Comparison of ENCODE assay signal across 8 cellular contexts in genomic region chr19:11293468-11294389, GRCh38. TPM values are rescaled to one million over a fixed set of nuclear protein-coding genes. Genes with fewer than 3 reads are reported as not detected.
A peak's percentile ranks its signal among the peaks of the same experiment; 100 is the strongest.
DNase-seq lines count a peak whose midpoint lies in the region; ATAC-seq, FAIRE-seq and TF ChIP-seq lines count a peak whose summit lies in the region.

No MANE protein-coding gene starts in this region.

- H3K36me3 Mint-ChIP-seq in CD4-positive, alpha-beta memory T cell = no peaks in the 10 kb centered on the region
- H3K36me3 Mint-ChIP-seq in activated B cell treated with CpG ODN at 0.5 μM for 24 hours (ENCODE audit: low read depth) = no peaks in the 10 kb centered on the region

- peak; percentile 53 for ATAC-seq in HG02642 (IDR thresholded peaks at IDR 0.05; ENCODE audit: poor library complexity, unreplicated experiment)
- ATAC-seq in activated B cell treated with CpG ODN at 0.5 μM for 24 hours (ENCODE audit: low read depth) = peak; percentile 100
- no peak for ATAC-seq in GM19452 (IDR thresholded peaks at IDR 0.05; ENCODE audit: unreplicated experiment)

- FAIRE-seq in keratinocyte (lab: Jason Lieb, UNC) = no peak

- peak overlapping the region; percentile 56 for H3K4me2 ChIP-seq in keratinocyte (ENCODE audit: control insufficient read depth, extremely low read depth, insufficient read depth, low read depth, low read length)

- POLR2A ChIA-PET in CD4-positive, alpha-beta memory T cell (lab: Charles Lee; ENCODE audit: partially characterized antibody) = interaction anchor here (1.0 kb wide), 1 partner anchor 189 kb away, joined by 5 read pairs; no protein-coding TSS in a partner anchor
- POLR2A ChIA-PET in activated B cell treated with CpG ODN at 0.5 μM for 24 hours (lab: Charles Lee) = interaction anchor here (0.5 to 1.0 kb wide), 6 partner anchors 28 to 297 kb away, joined by 3 to 5 read pairs (median 3); no protein-coding TSS in a partner anchor

- H3K27ac ChIP-seq in CD4-positive, alpha-beta memory T cell (ENCODE audit: low read depth, low read length) = no peak overlapping the region
- peak overlapping the region; percentile 62 for H3K27ac ChIP-seq in caudate nucleus (ENCODE audit: low read depth, low read length)
- no peak overlapping the region for H3K27ac ChIP-seq in keratinocyte (ENCODE audit: control insufficient read depth, insufficient read depth, low read length)

- H3K9me3 ChIP-seq in CD4-positive, alpha-beta memory T cell (ENCODE audit: control insufficient read depth in 1 of 2, low read length in 2 of 2) = no peaks in the 10 kb centered on the region
- H3K9me3 ChIP-seq in keratinocyte (ENCODE audit: control insufficient read depth, low read depth, low read length) = no peaks in the 10 kb centered on the region

- no peak overlapping the region for H3K4me3 ChIP-seq in CD4-positive, alpha-beta memory T cell (ENCODE audit: low read length in 2 of 2)
- peak overlapping the region in 2 of 3 experiments; percentile 10 to 57 for H3K4me3 ChIP-seq in keratinocyte (ENCODE audit: control insufficient read depth in 2 of 3, extremely low read depth in 1 of 3, insufficient read depth in 2 of 3, low read depth in 1 of 3, low read length in 3 of 3)

- H3K4me1 ChIP-seq in CD4-positive, alpha-beta memory T cell (ENCODE audit: insufficient read depth, low read length) = peaks cover 8% of the 10 kb centered on the region
- peaks cover 7% of the 10 kb centered on the region for H3K4me1 ChIP-seq in keratinocyte (ENCODE audit: control insufficient read depth, extremely low read depth, insufficient read depth, low read length)

- peak overlapping the region in 2 of 7 donors; percentile 41 to 46 for H3K27ac Mint-ChIP-seq in CD4-positive, alpha-beta memory T cell
- H3K27ac Mint-ChIP-seq in activated B cell treated with CpG ODN at 0.5 μM for 24 hours = no peak overlapping the region

- H3K79me2 ChIP-seq in keratinocyte (ENCODE audit: control insufficient read depth, insufficient read depth, low read length) = no peaks in the 10 kb centered on the region

- H3K36me3 ChIP-seq in CD4-positive, alpha-beta memory T cell (ENCODE audit: insufficient read depth, low read length) = no peaks in the 10 kb centered on the region
- no peaks in the 10 kb centered on the region for H3K36me3 ChIP-seq in keratinocyte (ENCODE audit: control insufficient read depth in 2 of 2, extremely low read depth in 1 of 2, insufficient read depth in 2 of 2, low read length in 2 of 2)

- peaks cover 4 to 8% (median 7%) of the 10 kb centered on the region in 4 donors for H3K4me1 Mint-ChIP-seq in CD4-positive, alpha-beta memory T cell
- H3K4me1 Mint-ChIP-seq in activated B cell treated with CpG ODN at 0.5 μM for 24 hours = peaks cover 6% of the 10 kb centered on the region

- H3K27me3 Mint-ChIP-seq in CD4-positive, alpha-beta memory T cell = peaks cover 12 to 16% of the 10 kb centered on the region in 2 donors
- peaks cover 5% of the 10 kb centered on the region for H3K27me3 Mint-ChIP-seq in activated B cell treated with CpG ODN at 0.5 μM for 24 hours

- TF ChIP-seq CTCF in activated B cell treated with CpG ODN at 0.5 μM for 24 hours (IDR thresholded peaks at IDR 0.05) = peak; percentile 80
- TF ChIP-seq CTCF in keratinocyte (optimal IDR thresholded peaks at IDR 0.05 in 1 of 3, IDR thresholded peaks at IDR 0.05 in 1 of 3, conservative IDR thresholded peaks at IDR 0.05 in 1 of 3; ENCODE audit: extremely low read depth in 1 of 3, insufficient read depth in 2 of 3, low read length in 3 of 3) = peak; percentile 82 to 99 (median 93)

- no peaks in the 10 kb centered on the region for H3K9me1 ChIP-seq in keratinocyte (ENCODE audit: control insufficient read depth, extremely low read depth, insufficient read depth, low read length)

- dilution Hi-C loops in keratinocyte (cut with MboI; ENCODE audit: extremely low pct_ligation_motif_present, low sequenced_read_pairs) = no loop called here

- peak; percentile 64 to 75 (median 71) for DNase-seq in CD4-positive, alpha-beta memory T cell
- DNase-seq in NCI-H226 (peak; percentile 90), activated B cell treated with CpG ODN at 0.5 μM for 24 hours (peak; percentile 84), caudate nucleus (lab: John Stamatoyannopoulos, UW) (peak; percentile 12 to 91 (median 78)), keratinocyte (ENCODE audit: low read depth, low spot score) (peak; percentile 60)
- DNase-seq in stimulated activated CD4-positive, alpha-beta T cell treated with anti-CD3 and anti-CD28 coated beads, Interleukin-12 subunit alpha, Interleukin-12 subunit beta, amount 100 ng/mL, for 4 hours = peak; percentile 81

- H3K27me3 ChIP-seq in CD4-positive, alpha-beta memory T cell (ENCODE audit: insufficient read depth, low read length) = no peaks in the 10 kb centered on the region
- no peaks in the 10 kb centered on the region for H3K27me3 ChIP-seq in keratinocyte (ENCODE audit: control insufficient read depth, extremely low read depth, insufficient read depth, low read length)

- peak overlapping the region; percentile 45 for H2AFZ ChIP-seq in keratinocyte (ENCODE audit: control insufficient read depth, low read length)

- H3K9ac ChIP-seq in keratinocyte (ENCODE audit: control insufficient read depth, extremely low read depth, insufficient read depth, low read length) = no peak overlapping the region

- peak overlapping the region in 3 of 8 donors; percentile 20 to 71 (median 48) for H3K4me3 Mint-ChIP-seq in CD4-positive, alpha-beta memory T cell
- no peak overlapping the region for H3K4me3 Mint-ChIP-seq in activated B cell treated with CpG ODN at 0.5 μM for 24 hours

- H4K20me1 ChIP-seq in keratinocyte (ENCODE audit: control insufficient read depth, extremely low read depth, insufficient read depth, low read length) = no peaks in the 10 kb centered on the region

- no peaks in the 10 kb centered on the region for H3K9me3 Mint-ChIP-seq in CD4-positive, alpha-beta memory T cell
- no peaks in the 10 kb centered on the region for H3K9me3 Mint-ChIP-seq in activated B cell treated with CpG ODN at 0.5 μM for 24 hours

- intact Hi-C loops in CD4-positive, alpha-beta memory T cell (cut with micrococcal nuclease) = loop anchor here (1.0 kb wide), 4 partner anchors 88 to 294 kb away; no protein-coding TSS in a partner anchor
- intact Hi-C loops in activated B cell treated with CpG ODN at 0.5 μM for 24 hours (cut with micrococcal nuclease) = loop anchor here (1.0 to 10.0 kb wide), 6 partner anchors 54 to 291 kb away; partner anchors contain the start of genes CCDC159 and TMEM205

- CTCF ChIA-PET in CD4-positive, alpha-beta memory T cell (lab: Charles Lee; ENCODE audit: partially characterized antibody) = interaction anchor here (0.6 to 9.0 kb wide), 16 partner anchors 10 to 295 kb away, joined by 3 to 56 read pairs (median 4); partner anchors contain the start of gene PRKCSH
- CTCF ChIA-PET in activated B cell treated with CpG ODN at 0.5 μM for 24 hours (lab: Charles Lee) = interaction anchor here (0.6 to 1.5 kb wide), 8 partner anchors 12 to 189 kb away, joined by 3 to 13 read pairs (median 4); no protein-coding TSS in a partner anchor

RNA-seq across cellular contexts. Expression of gene TSPAN16, which starts 2.2 kb away (rescaled TPM):
- not detected for total RNA-seq in CD4-positive, alpha-beta memory T cell
- polyA plus RNA-seq in CD4-positive, alpha-beta memory T cell = not detected
- total RNA-seq in activated B cell treated with CpG ODN at 0.5 μM for 24 hours = not detected in 2 replicates
- polyA plus RNA-seq in keratinocyte = not detected in 3 replicates
- polyA plus RNA-seq in keratinocyte (2011; ENCODE audit: low read depth) = not detected
- not detected in 2 replicates for polyA plus RNA-seq in keratinocyte (2011; cell fraction: cytosol; rRNA removed)
- not detected in 2 replicates for polyA plus RNA-seq in keratinocyte (2011; cell fraction: nucleus; rRNA removed)
- polyA plus RNA-seq in keratinocyte (2012; ENCODE audit: low replicate concordance) = not detected in 2 replicates
- not detected in 3 replicates for polyA minus RNA-seq in keratinocyte
- not detected for polyA minus RNA-seq in keratinocyte (2011; cell fraction: cytosol; rRNA and poly(A)+ RNA removed)
- polyA minus RNA-seq in keratinocyte (2011; cell fraction: nucleus; rRNA and poly(A)+ RNA removed) = not detected in 2 replicates

RNA-seq across cellular contexts. Expression of gene DOCK6, which starts 31.4 kb away (rescaled TPM):
- under 1 TPM; 0.30 to 0.64 TPM for total RNA-seq in CD4-positive, alpha-beta memory T cell
- not detected for polyA plus RNA-seq in CD4-positive, alpha-beta memory T cell
- 7.7 and 9.6 TPM in 2 replicates for total RNA-seq in activated B cell treated with CpG ODN at 0.5 μM for 24 hours
- 9.1 to 14.1 TPM (median 13.3 TPM) in 3 replicates for polyA plus RNA-seq in keratinocyte
- 66.5 TPM for polyA plus RNA-seq in keratinocyte (2011; ENCODE audit: low read depth)
- 8.7 and 17.7 TPM in 2 replicates for polyA plus RNA-seq in keratinocyte (2011; cell fraction: cytosol; rRNA removed)
- polyA plus RNA-seq in keratinocyte (2011; cell fraction: nucleus; rRNA removed) = 53.1 and 79.0 TPM in 2 replicates
- 25.4 and 50.6 TPM in 2 replicates for polyA plus RNA-seq in keratinocyte (2012; ENCODE audit: low replicate concordance)
- polyA minus RNA-seq in keratinocyte = 19.9 to 51.8 TPM (median 25.6 TPM) in 3 replicates
- polyA minus RNA-seq in keratinocyte (2011; cell fraction: cytosol; rRNA and poly(A)+ RNA removed) = 42.6 TPM
- polyA minus RNA-seq in keratinocyte (2011; cell fraction: nucleus; rRNA and poly(A)+ RNA removed) = 35.0 and 36.8 TPM in 2 replicates

RNA-seq across cellular contexts. Expression of gene RAB3D, which starts 45.7 kb away (rescaled TPM):
- 1 to 10 TPM; 6.0 to 8.6 TPM for total RNA-seq in CD4-positive, alpha-beta memory T cell
- 1 to 10 TPM; 1.9 to 2.5 TPM for polyA plus RNA-seq in CD4-positive, alpha-beta memory T cell
- total RNA-seq in activated B cell treated with CpG ODN at 0.5 μM for 24 hours = 4.5 and 6.2 TPM in 2 replicates
- polyA plus RNA-seq in keratinocyte = 63.1 to 99.0 TPM (median 66.0 TPM) in 3 replicates
- 16.6 TPM for polyA plus RNA-seq in keratinocyte (2011; ENCODE audit: low read depth)
- 58.8 and 83.8 TPM in 2 replicates for polyA plus RNA-seq in keratinocyte (2011; cell fraction: cytosol; rRNA removed)
- 50.8 and 62.5 TPM in 2 replicates for polyA plus RNA-seq in keratinocyte (2011; cell fraction: nucleus; rRNA removed)
- polyA plus RNA-seq in keratinocyte (2012; ENCODE audit: low replicate concordance) = 25.6 and 35.3 TPM in 2 replicates
- polyA minus RNA-seq in keratinocyte = 235 to 417 TPM (median 372 TPM) in 3 replicates
- 95.5 TPM for polyA minus RNA-seq in keratinocyte (2011; cell fraction: cytosol; rRNA and poly(A)+ RNA removed)
- 37.4 and 91.4 TPM in 2 replicates for polyA minus RNA-seq in keratinocyte (2011; cell fraction: nucleus; rRNA and poly(A)+ RNA removed)

RNA-seq across cellular contexts. Expression of gene TMEM205, which starts 52.3 kb away (rescaled TPM):
- 10 to 100 TPM; 26.1 to 28.5 TPM for total RNA-seq in CD4-positive, alpha-beta memory T cell
- polyA plus RNA-seq in CD4-positive, alpha-beta memory T cell = 10 to 100 TPM; 56.1 to 86.3 TPM
- total RNA-seq in activated B cell treated with CpG ODN at 0.5 μM for 24 hours = 61.8 and 68.1 TPM in 2 replicates
- 65.5 to 107 TPM (median 91.7 TPM) in 3 replicates for polyA plus RNA-seq in keratinocyte
- 11.6 TPM for polyA plus RNA-seq in keratinocyte (2011; ENCODE audit: low read depth)
- polyA plus RNA-seq in keratinocyte (2011; cell fraction: cytosol; rRNA removed) = 104 and 173 TPM in 2 replicates
- 138 and 164 TPM in 2 replicates for polyA plus RNA-seq in keratinocyte (2011; cell fraction: nucleus; rRNA removed)
- polyA plus RNA-seq in keratinocyte (2012; ENCODE audit: low replicate concordance) = 66.9 and 77.4 TPM in 2 replicates
- polyA minus RNA-seq in keratinocyte = 59.6 to 78.6 TPM (median 77.0 TPM) in 3 replicates
- polyA minus RNA-seq in keratinocyte (2011; cell fraction: cytosol; rRNA and poly(A)+ RNA removed) = 63.3 TPM
- polyA minus RNA-seq in keratinocyte (2011; cell fraction: nucleus; rRNA and poly(A)+ RNA removed) = 21.9 and 24.1 TPM in 2 replicates

RNA-seq across cellular contexts. Expression of gene CCDC159, which starts 52.6 kb away (rescaled TPM):
- total RNA-seq in CD4-positive, alpha-beta memory T cell = 10 to 100 TPM; 90.7 to 91.8 TPM
- polyA plus RNA-seq in CD4-positive, alpha-beta memory T cell = 10 to 100 TPM in 1 of 2 donors, 1 to 10 TPM in 1; 9.2 to 16.8 TPM
- 27.6 and 32.1 TPM in 2 replicates for total RNA-seq in activated B cell treated with CpG ODN at 0.5 μM for 24 hours
- 6.4 to 9.1 TPM (median 7.5 TPM) in 3 replicates for polyA plus RNA-seq in keratinocyte
- polyA plus RNA-seq in keratinocyte (2011; ENCODE audit: low read depth) = 7.4 TPM
- 3.3 and 4.9 TPM in 2 replicates for polyA plus RNA-seq in keratinocyte (2011; cell fraction: cytosol; rRNA removed)
- 26.4 and 27.5 TPM in 2 replicates for polyA plus RNA-seq in keratinocyte (2011; cell fraction: nucleus; rRNA removed)
- 7.6 and 11.5 TPM in 2 replicates for polyA plus RNA-seq in keratinocyte (2012; ENCODE audit: low replicate concordance)
- 0.89 to 5.7 TPM (median 4.7 TPM) in 3 replicates for polyA minus RNA-seq in keratinocyte
- 7.1 TPM for polyA minus RNA-seq in keratinocyte (2011; cell fraction: cytosol; rRNA and poly(A)+ RNA removed)
- polyA minus RNA-seq in keratinocyte (2011; cell fraction: nucleus; rRNA and poly(A)+ RNA removed) = 3.4 and 7.3 TPM in 2 replicates

Comparison
In these comparisons a context has a peak if more than half of its experiments do, and no peak if none do; other contexts are left out.
1. H3K4me3 ChIP-seq: peak in keratinocyte (2 of 3); none in CD4-positive, alpha-beta memory T cell (0 of 2).
2. Peak in every context shown above with its lines, with median percentiles within 50 percentile points of each other: DNase-seq.